In the genomic region with DNA sequence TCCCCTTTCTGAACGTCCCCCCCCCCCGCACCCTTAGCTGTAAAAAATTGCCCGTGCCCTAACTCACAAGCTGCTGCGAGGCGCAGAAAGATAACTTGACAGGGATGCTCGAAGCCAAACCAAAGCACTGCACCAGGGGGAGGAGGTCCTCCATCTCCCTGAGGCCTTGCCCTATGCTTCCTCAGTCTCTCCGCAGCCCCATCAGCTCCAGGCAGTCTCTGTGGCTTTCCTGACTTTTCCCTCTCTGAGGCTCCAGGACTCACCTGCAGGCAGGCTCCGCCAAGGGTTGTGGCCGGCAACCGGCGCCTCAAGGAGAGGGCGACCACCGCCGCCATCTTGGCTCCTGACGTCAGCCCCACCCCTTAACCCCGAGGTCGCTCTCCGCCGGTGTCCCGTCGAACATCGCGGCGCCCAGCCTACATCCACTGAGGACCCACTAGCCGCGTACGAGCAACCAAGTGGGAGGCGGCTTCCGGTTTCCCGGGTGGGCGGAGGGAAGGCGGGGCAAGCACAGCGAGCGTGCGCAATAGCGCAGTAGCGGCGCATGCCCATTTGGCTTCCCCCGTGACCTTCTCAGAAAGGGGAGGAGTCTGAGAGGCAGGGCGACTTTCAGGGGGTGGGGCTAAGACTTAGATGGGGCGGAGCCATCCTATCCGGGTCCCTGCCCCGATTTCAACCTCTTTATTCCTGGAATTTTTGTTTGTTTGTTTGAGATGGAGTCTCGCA, we compare ENCODE assay signal across 8 cellular contexts. TPM values are rescaled to one million over a fixed set of nuclear protein-coding genes. Genes with fewer than 3 reads are reported as not detected.
DNase-seq lines count a peak whose midpoint lies in the region; ATAC-seq, FAIRE-seq and TF ChIP-seq lines count a peak whose summit lies in the region.

A gene (minus strand): TSS at position 348 of the 726 bp plus-strand sequence. CDS start 13 bp downstream, at position 335.

- WGBS in mesodermal cell (ENCODE audit: insufficient coverage in 2 of 2), 2 experiments, result 0 to 1% methylated on average over 18 to 24 of the region's 44 CpGs

- peak within 1 kb of the TSS; percentile 93 for H3K4me2 ChIP-seq in OCI-LY3 (ENCODE audit: low read length)

- H3K36me3 ChIP-seq in OCI-LY3 (replicated peaks; ENCODE audit: low read depth, low read length) (no peaks in the 10 kb centered on the region), mesodermal cell (ENCODE audit: control insufficient read depth, insufficient read depth, low read length) (peaks cover 30% of the 10 kb centered on the region)

- H3K9ac ChIP-seq in OCI-LY3 (ENCODE audit: low read length), result peak within 1 kb of the TSS; percentile 70

- no peaks in the 10 kb centered on the region for H3K9me3 ChIP-seq in OCI-LY3 (ENCODE audit: insufficient read depth, low read length)
- H3K9me3 ChIP-seq in mesodermal cell (ENCODE audit: control insufficient read depth, low read length), result no peaks in the 10 kb centered on the region

- peaks cover 10% of the 10 kb centered on the region for H3K4me1 ChIP-seq in OCI-LY3 (ENCODE audit: low read length)
- peaks cover 7% of the 10 kb centered on the region for H3K4me1 ChIP-seq in mesodermal cell (ENCODE audit: control insufficient read depth, insufficient read depth, low read length, poor library complexity, severe bottlenecking)

- TF ChIP-seq CTCF in OCI-LY3 (IDR thresholded peaks at IDR 0.05; ENCODE audit: low read depth, low read length), result no peak

- peak within 1 kb of the TSS; percentile 99 for H3K4me3 ChIP-seq in OCI-LY3 (ENCODE audit: low read length)
- H3K4me3 ChIP-seq in mesodermal cell (ENCODE audit: extremely low read depth, insufficient read depth, low read length, poor library complexity, severe bottlenecking), result peak within 1 kb of the TSS; percentile 94

- no peaks in the 10 kb centered on the region for H3K27me3 ChIP-seq in OCI-LY3 (ENCODE audit: low read depth, low read length)

- ATAC-seq in GM21515 (IDR thresholded peaks at IDR 0.05; ENCODE audit: unreplicated experiment), result peak; percentile 97

- FAIRE-seq in endometrium (lab: Jason Lieb, UNC), result peak; percentile 98

- H2AFZ ChIP-seq in OCI-LY3 (ENCODE audit: low read depth, low read length), result peak within 1 kb of the TSS; percentile 58; the same call in 1 of the 2 replicates

- no peaks in the 10 kb centered on the region for H4K20me1 ChIP-seq in OCI-LY3 (ENCODE audit: insufficient read depth, low read length)

- peak; percentile 96 for DNase-seq in D341Med (ENCODE audit: low spot score)
- peak; percentile 92 for DNase-seq in HuH-7 (ENCODE audit: low spot score)
- peak; percentile 99 for DNase-seq in activated CD8-positive, alpha-beta memory T cell treated with anti-CD3 and anti-CD28 coated beads, Interleukin-2, amount 50 U/mL, for 48 hours
- peak; percentile 97 to 98 for DNase-seq in stimulated activated CD8-positive, alpha-beta memory T cell treated with anti-CD3 and anti-CD28 coated beads, Interleukin-15, amount 100 ng/mL, for 4 hours (ENCODE audit: low read depth in 2 of 2)

- H3K79me2 ChIP-seq in OCI-LY3 (ENCODE audit: low read length), result peaks cover 30% of the 10 kb centered on the region

- H3K27ac ChIP-seq in OCI-LY3 (ENCODE audit: low read length) (peak within 1 kb of the TSS; percentile 14), mesodermal cell (ENCODE audit: low read depth, low read length, severe bottlenecking) (peak within 1 kb of the TSS; percentile 57)

RNA-seq across cellular contexts. Expression of the gene that starts here (rescaled TPM):
- 114 TPM for polyA plus RNA-seq in mesodermal cell (2013, experiment 1 of 2)
- polyA plus RNA-seq in mesodermal cell (2013, experiment 2 of 2), result 115 TPM

Comparison
In these comparisons a context has a peak if more than half of its experiments do, and no peak if none do; other contexts are left out.
1. Peak in every context shown above with its lines: DNase-seq, ATAC-seq, H3K4me3 ChIP-seq and H3K27ac ChIP-seq.